25 cellular contexts compared by ENCODE assay signal in genomic region chr13:114299604-114300305, GRCh38. TPM values are rescaled to one million over a fixed set of nuclear protein-coding genes. Genes with fewer than 3 reads are reported as not detected.
A peak's percentile ranks its signal among the peaks of the same experiment; 100 is the strongest.
DNase-seq lines count a peak whose midpoint lies in the region; ATAC-seq and TF ChIP-seq lines count a peak whose summit lies in the region.
"Had no signal": no experiment of that assay in that cellular context is flagged by ENCODE, and none has a peak within 500 bp of the region (broad histone marks: within the 10 kb centered on the region; RNA-seq: fewer than 3 reads in every experiment).

No MANE protein-coding gene starts in this region.

- H3K9me3 ChIP-seq in T-helper 17 cell (ENCODE audit: control insufficient read depth, low read length, poor library complexity, severe bottlenecking) (no peaks in the 10 kb centered on the region), neural progenitor cell (ENCODE audit: low read depth) (no peaks in the 10 kb centered on the region), OCI-LY7 (ENCODE audit: low read length) (no peaks in the 10 kb centered on the region), MG63 (no peaks in the 10 kb centered on the region)
- H3K9me3 ChIP-seq: BLaER1 treated with 17β-estradiol and CSF1 and Interleukin-3, amounts not matched to agents 10 nM and 100 nM; HAP-1; SJCRH30 had no signal

- no peaks in the 10 kb centered on the region for H3K9me3 Mint-ChIP-seq in neural progenitor cell
- H3K9me3 Mint-ChIP-seq: CD4-positive, alpha-beta T cell had no signal

- H3K9ac ChIP-seq in neural progenitor cell = no peak overlapping the region

- H3K36me3 Mint-ChIP-seq in T-helper 17 cell (ENCODE audit: low read depth) (peaks cover 12% of the 10 kb centered on the region), neural progenitor cell (peaks cover 27% of the 10 kb centered on the region)

- no peaks in the 10 kb centered on the region for H3F3A ChIP-seq in neural progenitor cell (ENCODE audit: low read depth)

- H3K79me2 ChIP-seq in neural progenitor cell (ENCODE audit: low read depth) (no peaks in the 10 kb centered on the region), OCI-LY7 (ENCODE audit: insufficient read depth, low read depth, low read length) (no peaks in the 10 kb centered on the region)

- CTCF ChIA-PET in OCI-LY7 (lab: Charles Lee; ENCODE audit: unreplicated experiment) = no interaction called here

- ATAC-seq in T-helper 17 cell = no peak
- ATAC-seq: HepG2, K562, Right ventricle myocardium inferior, SK-N-SH treated with all-trans-retinoic acid at 6 μM for 48 hours had no signal

- no peaks in the 10 kb centered on the region for H3K36me3 ChIP-seq in neural progenitor cell
- peaks cover 24% of the 10 kb centered on the region for H3K36me3 ChIP-seq in OCI-LY7 (ENCODE audit: insufficient read depth, low read length)
- peaks cover 25% of the 10 kb centered on the region for H3K36me3 ChIP-seq in MG63

- no peak overlapping the region for H3K4me2 ChIP-seq in neural progenitor cell
- no peak overlapping the region for H3K4me2 ChIP-seq in OCI-LY7 (ENCODE audit: low read length)
- H3K4me2 ChIP-seq: BLaER1 treated with 17β-estradiol and CSF1 and Interleukin-3, amounts not matched to agents 10 nM and 100 nM; PC-9 had no signal

- H3K4me3 Mint-ChIP-seq in T-helper 17 cell = no peak overlapping the region
- H3K4me3 Mint-ChIP-seq in neural progenitor cell = no peak overlapping the region
- H3K4me3 Mint-ChIP-seq: CD4-positive, alpha-beta T cell had no signal

- no peaks in the 10 kb centered on the region for H3K9me2 ChIP-seq in OCI-LY7 (ENCODE audit: insufficient read depth, low read length)

- POLR2A ChIA-PET in OCI-LY7 (lab: Charles Lee) = interaction anchor here (0.6 kb wide), 1 partner anchor 13 kb away, joined by 3 read pairs; no protein-coding TSS in a partner anchor

- H3K27ac ChIP-seq in neural progenitor cell (no peak overlapping the region), OCI-LY7 (ENCODE audit: low read depth, low read length, poor library complexity, severe bottlenecking) (no peak overlapping the region)
- H3K27ac ChIP-seq: BLaER1 treated with 17β-estradiol and CSF1 and Interleukin-3, amounts not matched to agents 10 nM and 100 nM; PC-9; SJCRH30 had no signal

- no TSS peak for BruUV-seq in OCI-LY7 (replicated peaks; lab: Mats Ljungman, UMichigan)

- TF ChIP-seq CTCF in neural progenitor cell (IDR thresholded peaks at IDR 0.05) = no peak
- TF ChIP-seq CTCF in OCI-LY7 (conservative IDR thresholded peaks at IDR 0.05; ENCODE audit: low read length) = no peak

- peak; percentile 56 for DNase-seq in G401 (ENCODE audit: low spot score)
- DNase-seq in T-helper 17 cell = no peak
- DNase-seq in cerebellar cortex (ENCODE audit: low spot score) = peak; percentile 46
- no peak for DNase-seq in neural progenitor cell (ENCODE audit: low spot score)
- DNase-seq in OCI-LY7 (ENCODE audit: low spot score) = no peak
- DNase-seq in DMS 273 (lab: John Stamatoyannopoulos, UW; ENCODE audit: unreplicated experiment) = no peak
- no peak for DNase-seq in MG63
- DNase-seq in NCI-H82 treated with DMSO at 0.1 percent for 48 hours (lab: John Stamatoyannopoulos, UW; ENCODE audit: unreplicated experiment) = no peak
- DNase-seq: AML-193; CD4-positive, alpha-beta T cell; DMS53; MM.1S; NCI-H2029; NCI-H446; NCI-H524 treated with DMSO at 0.1 percent for 48 hours; NCI-H774; NK-92 treated with Interleukin-12 subunit alpha and Interleukin-12 subunit beta, amount 100 ng/mL, for 24 hours; PC-9; SJCRH30 had no signal

- in situ Hi-C loops in G401 (cut with HindIII; ENCODE audit: low sequenced_read_pairs) = no loop called here

- H3K4me1 Mint-ChIP-seq in T-helper 17 cell = peaks cover 6% of the 10 kb centered on the region
- no peaks in the 10 kb centered on the region for H3K4me1 Mint-ChIP-seq in neural progenitor cell

- H4K20me1 ChIP-seq in neural progenitor cell (ENCODE audit: low read depth) (no peaks in the 10 kb centered on the region), OCI-LY7 (ENCODE audit: insufficient read depth, low read length) (no peaks in the 10 kb centered on the region)

- intact Hi-C loops in OCI-LY7 (cut with micrococcal nuclease; ENCODE audit: unreplicated experiment) = no loop called here

- H2AFZ ChIP-seq in neural progenitor cell (replicated peaks) (no peak overlapping the region), OCI-LY7 (ENCODE audit: low read length) (no peak overlapping the region)
- H2AFZ ChIP-seq: PC-9 had no signal

- peak overlapping the region; percentile 79 for H3K27ac Mint-ChIP-seq in T-helper 17 cell
- H3K27ac Mint-ChIP-seq in neural progenitor cell = peak overlapping the region; percentile 19
- H3K27ac Mint-ChIP-seq: CD4-positive, alpha-beta T cell had no signal

- H3K4me1 ChIP-seq in neural progenitor cell (no peaks in the 10 kb centered on the region), OCI-LY7 (ENCODE audit: insufficient read depth, low read length, poor library complexity, severe bottlenecking) (no peaks in the 10 kb centered on the region)
- H3K4me1 ChIP-seq: HAP-1, SJCRH30 had no signal

- H3K27me3 Mint-ChIP-seq in T-helper 17 cell = no peaks in the 10 kb centered on the region
- no peaks in the 10 kb centered on the region for H3K27me3 Mint-ChIP-seq in neural progenitor cell (ENCODE audit: insufficient read depth, low read depth)
- H3K27me3 Mint-ChIP-seq: CD4-positive, alpha-beta T cell had no signal

- H3K27me3 ChIP-seq in neural progenitor cell (no peaks in the 10 kb centered on the region), MG63 (no peaks in the 10 kb centered on the region)
- H3K27me3 ChIP-seq: BLaER1 treated with 17β-estradiol and CSF1 and Interleukin-3, amounts not matched to agents 10 nM and 100 nM; SJCRH30 had no signal

- H3K4me3 ChIP-seq in neural progenitor cell = no peak overlapping the region
- no peak overlapping the region for H3K4me3 ChIP-seq in OCI-LY7 (ENCODE audit: low read depth, low read length, poor library complexity, severe bottlenecking)
- H3K4me3 ChIP-seq in MG63 = no peak overlapping the region
- H3K4me3 ChIP-seq: BLaER1 treated with 17β-estradiol and CSF1 and Interleukin-3, amounts not matched to agents 10 nM and 100 nM; HAP-1; K562; PC-9; SJCRH30 had no signal

RNA-seq across cellular contexts. Expression of gene CHAMP1, which starts 14.5 kb away (rescaled TPM):
- total RNA-seq in G401 (2014; rRNA removed; shearing (Covaris generic)) = 8.6 and 18.0 TPM in 2 replicates
- total RNA-seq in T-helper 17 cell (10 to 100 TPM; 10.2 to 12.1 TPM), neural progenitor cell (ENCODE audit: low replicate concordance) (25.4 and 35.3 TPM in 2 replicates), OCI-LY7 (2022) (37.9 and 42.8 TPM in 2 replicates)
- 12.4 and 13.6 TPM in 2 replicates for total RNA-seq in OCI-LY7 (2014; rRNA removed; shearing (Covaris generic))
- 5.0 and 20.2 TPM in 2 replicates for total RNA-seq in MG63 (2014; rRNA removed; shearing (Covaris generic); ENCODE audit: low replicate concordance)

RNA-seq across cellular contexts. Expression of gene UPF3A, which starts 18.4 kb away (rescaled TPM):
- 8.2 and 28.3 TPM in 2 replicates for total RNA-seq in G401 (2014; rRNA removed; shearing (Covaris generic))
- total RNA-seq in T-helper 17 cell = 10 to 100 TPM; 33.2 to 52.4 TPM
- 60.1 and 74.4 TPM in 2 replicates for total RNA-seq in neural progenitor cell (ENCODE audit: low replicate concordance)
- 26.2 and 27.8 TPM in 2 replicates for total RNA-seq in OCI-LY7 (2014; rRNA removed; shearing (Covaris generic))
- total RNA-seq in OCI-LY7 (2022) = 55.4 and 62.8 TPM in 2 replicates
- total RNA-seq in MG63 (2014; rRNA removed; shearing (Covaris generic); ENCODE audit: low replicate concordance) = 15.4 and 18.1 TPM in 2 replicates

Comparison
In these comparisons a context has a peak if more than half of its experiments do, and no peak if none do; other contexts are left out.
1. DNase-seq: peak in G401 (single experiment) and cerebellar cortex (single experiment); none in T-helper 17 cell (0 of 3), neural progenitor cell (single experiment), OCI-LY7 (single experiment), DMS 273 (single experiment), MG63 (single experiment) and NCI-H82 treated with DMSO at 0.1 percent for 48 hours (single experiment).